8 cellular contexts compared by ENCODE assay signal in genomic region chr17:38485681-38486298, GRCh38. TPM values are rescaled to one million over a fixed set of nuclear protein-coding genes. Genes with fewer than 3 reads are reported as not detected.
A peak's percentile ranks its signal among the peaks of the same experiment; 100 is the strongest.
DNase-seq lines count a peak whose midpoint lies in the region; ATAC-seq and TF ChIP-seq lines count a peak whose summit lies in the region.
"Not testable (repeated sequence)": the region's sequence is repeated elsewhere in the genome, so short reads cannot be mapped to it uniquely, and the experiment has no call there.

No MANE protein-coding gene starts in this region.

- CTCF ChIA-PET in activated B cell treated with CpG ODN at 0.5 μM for 24 hours (lab: Charles Lee) = interaction anchor here (0.7 to 2.5 kb wide), 2 partner anchors 62 to 164 kb away, joined by 3 to 7 read pairs; no protein-coding TSS in a partner anchor

- 69% methylated on average over 13 of the region's 13 CpGs for WGBS in right cardiac atrium

- H3K27me3 ChIP-seq in ascending aorta; right cardiac atrium (ENCODE audit: control insufficient read depth, insufficient read depth); uterus: not testable (repeated sequence)

- peak overlapping the region; percentile 81 to 86 for H3K27ac ChIP-seq in ascending aorta
- H3K27ac ChIP-seq in right cardiac atrium (ENCODE audit: low read length) = peak overlapping the region; percentile 89
- peak overlapping the region; percentile 58 to 87 for H3K27ac ChIP-seq in uterus

- H3K36me3 Mint-ChIP-seq in activated B cell treated with CpG ODN at 0.5 μM for 24 hours (ENCODE audit: low read depth) = not testable (repeated sequence)

- peak; percentile 91 for TF ChIP-seq POLR2A in GM18505 (IDR thresholded peaks at IDR 0.05; ENCODE audit: borderline replicate concordance, extremely low read depth, insufficient read depth, insufficient read length)
- not testable (repeated sequence) for TF ChIP-seq POLR2A in uterus (IDR thresholded peaks at IDR 0.05)

- not testable (repeated sequence) for TF ChIP-seq CTCF in activated B cell treated with CpG ODN at 0.5 μM for 24 hours (IDR thresholded peaks at IDR 0.05); ascending aorta (IDR thresholded peaks at IDR 0.05); uterus (IDR thresholded peaks at IDR 0.05)

- H3K4me3 ChIP-seq in ascending aorta; right cardiac atrium (ENCODE audit: low read length); uterus: not testable (repeated sequence)

- H3K9me3 Mint-ChIP-seq in activated B cell treated with CpG ODN at 0.5 μM for 24 hours = not testable (repeated sequence)

- POLR2A ChIA-PET in activated B cell treated with CpG ODN at 0.5 μM for 24 hours (lab: Charles Lee) = interaction anchor here (0.6 to 1.2 kb wide), 6 partner anchors 62 to 1550 kb away, joined by 3 to 7 read pairs (median 4); partner anchors contain the start of genes MLLT6 and SOCS7

- intact Hi-C loops in activated B cell treated with CpG ODN at 0.5 μM for 24 hours (cut with micrococcal nuclease) = loop anchor here (1.0 kb wide), 3 partner anchors 41 to 136 kb away; no protein-coding TSS in a partner anchor
- intact Hi-C loops in ascending aorta (cut with DNase I) = loop anchor here (2.0 kb wide), 2 partner anchors 63 to 137 kb away; no protein-coding TSS in a partner anchor
- intact Hi-C loops in right cardiac atrium (cut with DNase I) = loop anchor here in 1 of 4 donors (5.0 kb wide), 1 partner anchor 63 kb away; no protein-coding TSS in a partner anchor
- intact Hi-C loops in uterus (cut with DNase I; ENCODE audit: low total_unique reads) = not testable (repeated sequence)

- peaks cover 32 to 52% of the 10 kb centered on the region in 2 donors for H3K36me3 ChIP-seq in ascending aorta
- H3K36me3 ChIP-seq in uterus = not testable (repeated sequence)

- ATAC-seq in GM18505 (IDR thresholded peaks at IDR 0.05; ENCODE audit: unreplicated experiment); right cardiac atrium: not testable (repeated sequence)
- ATAC-seq in GM21515 (IDR thresholded peaks at IDR 0.05; ENCODE audit: unreplicated experiment) (peak; percentile 67), HG03108 (IDR thresholded peaks at IDR 0.05; ENCODE audit: unreplicated experiment) (peak; percentile 67), activated B cell treated with CpG ODN at 0.5 μM for 24 hours (ENCODE audit: low read depth) (peak; percentile 79)

- H3K4me3 Mint-ChIP-seq in activated B cell treated with CpG ODN at 0.5 μM for 24 hours = peak overlapping the region; percentile 73

- DNase-seq in activated B cell treated with CpG ODN at 0.5 μM for 24 hours = peak; percentile 41
- DNase-seq in ascending aorta (ENCODE audit: low spot score in 2 of 2); right cardiac atrium; uterus: not testable (repeated sequence)
- DNase-seq in stimulated activated CD4-positive, alpha-beta T cell treated with anti-CD3 and anti-CD28 coated beads, Interleukin-1b, Interleukin-23, amount 100 ng/mL, for 48 hours = peak; percentile 26

- H3K9me3 ChIP-seq in ascending aorta; right cardiac atrium (ENCODE audit: control insufficient read depth, low read length); uterus: not testable (repeated sequence)

- H3K27me3 Mint-ChIP-seq in activated B cell treated with CpG ODN at 0.5 μM for 24 hours = not testable (repeated sequence)

- H3K4me1 Mint-ChIP-seq in activated B cell treated with CpG ODN at 0.5 μM for 24 hours = peaks cover 15% of the 10 kb centered on the region

- H3K4me1 ChIP-seq in ascending aorta = peaks cover 4 to 24% of the 10 kb centered on the region in 2 donors
- H3K4me1 ChIP-seq in right cardiac atrium (ENCODE audit: control insufficient read depth, insufficient read depth, low read length); uterus: not testable (repeated sequence)

- peak overlapping the region; percentile 74 for H3K27ac Mint-ChIP-seq in activated B cell treated with CpG ODN at 0.5 μM for 24 hours

RNA-seq across cellular contexts. Expression of gene ARHGAP23, which starts 57.5 kb away (rescaled TPM):
- total RNA-seq in activated B cell treated with CpG ODN at 0.5 μM for 24 hours = 0.51 and 1.3 TPM in 2 replicates
- total RNA-seq in ascending aorta = 89.0 TPM
- total RNA-seq in right cardiac atrium = 10 to 100 TPM; 61.8 to 96.9 (median 77.4) TPM
- 40.7 TPM for polyA plus RNA-seq in right cardiac atrium
- 100 to 1,000 TPM in 1 of 4 donors, 10 to 100 TPM in 1, 1 to 10 TPM in 2; 2.6 to 119 (median 15.2) TPM for total RNA-seq in uterus
